In the genomic region with DNA sequence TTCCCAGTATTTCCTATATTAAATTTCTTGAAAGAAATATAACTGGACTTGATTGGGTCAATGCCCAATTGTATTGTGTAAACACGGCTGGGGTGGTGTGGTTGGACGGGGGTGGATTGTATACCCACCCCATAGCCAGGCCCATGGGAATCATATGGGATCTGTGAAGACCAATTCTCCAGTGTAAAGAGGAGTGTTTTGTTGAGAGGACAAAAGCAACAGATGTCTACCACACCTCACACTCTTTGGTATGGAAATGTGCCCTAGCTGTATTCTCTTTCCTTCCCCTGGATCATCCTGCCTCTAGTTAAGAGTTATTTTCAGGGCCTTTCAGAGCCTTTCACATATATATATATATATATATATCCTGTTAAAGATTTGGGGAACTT, we compare ENCODE assay signal across 20 cellular contexts.
"Had no signal": no experiment of that assay in that cellular context is flagged by ENCODE, and none has a peak within 500 bp of the region (broad histone marks: within the 10 kb centered on the region; RNA-seq: fewer than 3 reads in every experiment).

No MANE protein-coding gene starts in this region.

- ATAC-seq: foreskin keratinocyte; gastroesophageal sphincter; heart left ventricle; left cardiac atrium; left lung; left ventricle myocardium superior; lower lobe of right lung; mucosa of descending colon; naive thymus-derived CD8-positive, alpha-beta T cell had no signal

- H3K4me3 ChIP-seq: coronary artery, dorsolateral prefrontal cortex, esophagus muscularis mucosa, gastroesophageal sphincter, heart left ventricle, hepatocyte, left lung, lower lobe of right lung, mucosa of descending colon had no signal

- H3K4me1 Mint-ChIP-seq: naive thymus-derived CD8-positive, alpha-beta T cell had no signal

- H2AFZ ChIP-seq: hepatocyte had no signal

- H3K4me3 Mint-ChIP-seq: mesothelial cell of epicardium; naive thymus-derived CD8-positive, alpha-beta T cell had no signal

- H3K4me1 ChIP-seq: esophagus muscularis mucosa, gastroesophageal sphincter, heart left ventricle, left lung, lower lobe of right lung had no signal

- H3K4me2 ChIP-seq: hepatocyte had no signal

- H3K36me3 ChIP-seq: esophagus muscularis mucosa, gastroesophageal sphincter, heart left ventricle, left lung, lower lobe of right lung had no signal

- H3K27me3 Mint-ChIP-seq: naive B cell had no signal

- H3K27me3 ChIP-seq: dorsolateral prefrontal cortex, esophagus muscularis mucosa, foreskin keratinocyte, gastroesophageal sphincter, heart left ventricle, hepatocyte, left lung had no signal

- H3K27ac Mint-ChIP-seq: naive B cell; naive thymus-derived CD8-positive, alpha-beta T cell had no signal

- DNase-seq: dermis blood vessel endothelial cell; dorsolateral prefrontal cortex; effector CD4-positive, alpha-beta T cell; effector memory CD4-positive, alpha-beta T cell; foreskin keratinocyte; heart left ventricle; hypothalamus; left cardiac atrium; left lung; left ventricle myocardium superior; lower lobe of right lung; mesenchymal stem cell; mucosa of descending colon; naive B cell; naive thymus-derived CD8-positive, alpha-beta T cell had no signal

- H3K79me2 ChIP-seq: hepatocyte had no signal

- H3K36me3 Mint-ChIP-seq: mesothelial cell of epicardium had no signal

- H3K27ac ChIP-seq: coronary artery, dorsolateral prefrontal cortex, esophagus muscularis mucosa, foreskin keratinocyte, gastroesophageal sphincter, heart left ventricle, hepatocyte, left lung, lower lobe of right lung had no signal
